ENCODE assay signal across 9 cellular contexts in genomic region chr18:50662177-50662576, GRCh38.
DNase-seq lines count a peak whose midpoint lies in the region; ATAC-seq and TF ChIP-seq lines count a peak whose summit lies in the region.
"Had no signal": no experiment of that assay in that cellular context is flagged by ENCODE, and none has a peak within 500 bp of the region (broad histone marks: within the 10 kb centered on the region; RNA-seq: fewer than 3 reads in every experiment).

No MANE protein-coding gene starts in this region.

- TF ChIP-seq CTCF in VCaP (conservative IDR thresholded peaks at IDR 0.05), result peak; percentile 46
- TF ChIP-seq CTCF in right lobe of liver (IDR thresholded peaks at IDR 0.05), result peak; percentile 29 to 51 (median 30)

- peak in 1 of 4 donors; percentile 67 for ATAC-seq in right lobe of liver
- ATAC-seq in HG03354 (IDR thresholded peaks at IDR 0.05; ENCODE audit: poor library complexity, severe bottlenecking, unreplicated experiment), result no peak
- ATAC-seq: activated CD8-positive, alpha-beta memory T cell treated with anti-CD3 and anti-CD28 coated beads, Interleukin-2, amount 10 ng/mL, durations not matched to agents 7 days and 5 days had no signal

- H3K27ac ChIP-seq in VCaP (no peak overlapping the region), right lobe of liver (no peak overlapping the region)

- intact Hi-C loops in right lobe of liver (cut with DNase I), result no loop called here

- WGBS in right lobe of liver (ENCODE audit: insufficient coverage, low coverage, low lambda C conversion rate, missing lambda C conversion rate), result 43% methylated on average over 3 of the region's 3 CpGs

- H3K4me1 ChIP-seq in right lobe of liver, result no peaks in the 10 kb centered on the region

- H3K4me3 ChIP-seq in Jurkat, Clone E6-1 (ENCODE audit: low read length), result no peak overlapping the region
- H3K4me3 ChIP-seq in right lobe of liver, result no peak overlapping the region

- H3K36me3 ChIP-seq in right lobe of liver, result no peaks in the 10 kb centered on the region

- no peak for TF ChIP-seq POLR2A in right lobe of liver (IDR thresholded peaks at IDR 0.05)

- no peaks in the 10 kb centered on the region for H3K9me3 ChIP-seq in right lobe of liver

- peak; percentile 39 for DNase-seq in DMS53 treated with DMSO at 0.1 percent for 48 hours (lab: John Stamatoyannopoulos, UW; ENCODE audit: unreplicated experiment)
- DNase-seq in Jurkat, Clone E6-1 (ENCODE audit: low read depth, low spot score), result peak; percentile 7
- DNase-seq in right lobe of liver, result no peak
- DNase-seq in NCI-H2029 treated with DMSO at 0.1 percent for 48 hours (lab: John Stamatoyannopoulos, UW), result no peak
- no peak for DNase-seq in stimulated activated CD4-positive, alpha-beta T cell treated with anti-CD3 and anti-CD28 coated beads, Interleukin-2, amount 100 ng/mL, for 48 hours
- no peak for DNase-seq in SW480 (ENCODE audit: low spot score)
- DNase-seq: activated CD8-positive, alpha-beta memory T cell treated with anti-CD3 and anti-CD28 coated beads, Interleukin-2, amount 10 ng/mL, durations not matched to agents 7 days and 5 days had no signal

- no peaks in the 10 kb centered on the region for H3K27me3 ChIP-seq in right lobe of liver

Comparison
In these comparisons a context has a peak if more than half of its experiments do, and no peak if none do; other contexts are left out.
1. DNase-seq: peak in DMS53 treated with DMSO at 0.1 percent for 48 hours (single experiment) and Jurkat, Clone E6-1 (single experiment); none in right lobe of liver (0 of 3), NCI-H2029 treated with DMSO at 0.1 percent for 48 hours (single experiment), stimulated activated CD4-positive, alpha-beta T cell treated with anti-CD3 and anti-CD28 coated beads, Interleukin-2, amount 100 ng/mL, for 48 hours (0 of 2) and SW480 (single experiment).